ENCODE assay signal across 19 cellular contexts in the genomic region with DNA sequence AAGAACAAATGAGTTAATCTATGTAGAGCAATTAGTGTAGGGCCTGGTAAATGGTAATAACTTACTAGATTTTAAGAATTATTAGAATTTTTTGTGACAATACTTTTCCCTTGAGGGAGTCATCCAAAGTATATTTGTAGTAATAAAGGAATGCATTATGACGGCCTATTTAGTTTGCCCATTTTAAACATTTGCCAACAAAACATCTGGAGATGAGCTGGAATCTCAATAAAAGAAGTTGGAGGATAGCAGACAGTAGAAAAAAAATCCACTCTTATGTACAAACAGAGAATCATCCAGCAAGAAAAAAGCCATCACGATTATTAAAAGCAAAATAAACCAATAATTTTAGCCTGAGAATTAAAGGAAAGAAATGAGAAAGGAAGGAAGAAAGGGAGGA.
DNase-seq lines count a peak whose midpoint lies in the region; ATAC-seq and TF ChIP-seq lines count a peak whose summit lies in the region.
"Had no signal": no experiment of that assay in that cellular context is flagged by ENCODE, and none has a peak within 500 bp of the region (broad histone marks: within the 10 kb centered on the region; RNA-seq: fewer than 3 reads in every experiment).

No MANE protein-coding gene starts in this region.

- no peak overlapping the region for H3K4me2 ChIP-seq in IMR-90 (ENCODE audit: low read depth, low read length)
- H3K4me2 ChIP-seq: A549 had no signal

- H3K56ac ChIP-seq in IMR-90 (ENCODE audit: extremely low read depth, insufficient read depth, low read length), result no peak overlapping the region

- peak overlapping the region; percentile 38 for H3K27ac Mint-ChIP-seq in T-helper 1 cell treated with Interleukin-12 subunit alpha and Interleukin-12 subunit beta and Interleukin-4 antibody, amounts not matched to agents 30 μg/mL and 1 μg/mL, for 36 hours
- no peak overlapping the region for H3K27ac Mint-ChIP-seq in nephron progenitor cell
- H3K27ac Mint-ChIP-seq: CD4-positive, CD25-positive, alpha-beta regulatory T cell had no signal

- no peak overlapping the region for H2BK5ac ChIP-seq in IMR-90 (ENCODE audit: low read depth, low read length, poor library complexity, severe bottlenecking)

- no peak overlapping the region for H3K27ac ChIP-seq in IMR-90 (ENCODE audit: insufficient read depth, low read length)
- H3K27ac ChIP-seq: 22Rv1, A549 had no signal

- H4K20me1 ChIP-seq in IMR-90 (ENCODE audit: insufficient read depth, low read length), result no peaks in the 10 kb centered on the region

- WGBS in IMR-90 (ENCODE audit: extremely low coverage in 2 of 2, insufficient read length in 1 of 2), 2 experiments, result no CpG with 5 or more reads among the region's 2 CpGs

- H3K4ac ChIP-seq in IMR-90 (ENCODE audit: low read depth, low read length), result no peak overlapping the region

- no peak overlapping the region for H2BK20ac ChIP-seq in IMR-90 (ENCODE audit: low read depth, low read length)

- no peak overlapping the region for H3K4me3 Mint-ChIP-seq in T-helper 1 cell treated with Interleukin-12 subunit alpha and Interleukin-12 subunit beta and Interleukin-4 antibody, amounts not matched to agents 30 μg/mL and 1 μg/mL, for 36 hours
- no peak overlapping the region for H3K4me3 Mint-ChIP-seq in nephron progenitor cell
- H3K4me3 Mint-ChIP-seq: CD4-positive, CD25-positive, alpha-beta regulatory T cell had no signal

- H3K4me1 Mint-ChIP-seq in T-helper 1 cell treated with Interleukin-12 subunit alpha and Interleukin-12 subunit beta and Interleukin-4 antibody, amounts not matched to agents 30 μg/mL and 1 μg/mL, for 36 hours (ENCODE audit: low read depth), result no peaks in the 10 kb centered on the region
- H3K4me1 Mint-ChIP-seq in nephron progenitor cell, result no peaks in the 10 kb centered on the region
- H3K4me1 Mint-ChIP-seq: CD4-positive, CD25-positive, alpha-beta regulatory T cell had no signal

- no peaks in the 10 kb centered on the region for H3K79me1 ChIP-seq in IMR-90 (ENCODE audit: low read depth in 1 of 2, low read length in 2 of 2)

- in situ Hi-C loops in IMR-90 (cut with MboI; ENCODE audit: low sequenced_read_pairs), result no loop called here

- ATAC-seq in IMR-90 (ENCODE audit: low read depth), result no peak
- ATAC-seq: A549, HepG2 had no signal

- H3K36me3 Mint-ChIP-seq in T-helper 1 cell treated with Interleukin-12 subunit alpha and Interleukin-12 subunit beta and Interleukin-4 antibody, amounts not matched to agents 30 μg/mL and 1 μg/mL, for 36 hours (ENCODE audit: low read depth), result no peaks in the 10 kb centered on the region
- no peaks in the 10 kb centered on the region for H3K36me3 Mint-ChIP-seq in nephron progenitor cell (ENCODE audit: low read depth)
- H3K36me3 Mint-ChIP-seq: CD4-positive, CD25-positive, alpha-beta regulatory T cell had no signal

- no peak overlapping the region for H4K91ac ChIP-seq in IMR-90 (ENCODE audit: insufficient read depth, low read depth, low read length)

- H3K14ac ChIP-seq in IMR-90 (replicated peaks; ENCODE audit: low read depth, low read length), result no peak overlapping the region

- no peak overlapping the region for H2AK9ac ChIP-seq in IMR-90 (replicated peaks; ENCODE audit: low read depth, low read length, poor library complexity)

- no peak overlapping the region for H2AK5ac ChIP-seq in IMR-90 (ENCODE audit: low read depth, low read length)

- dilution Hi-C loops in IMR-90 (cut with HindIII; ENCODE audit: low sequenced_read_pairs, unreplicated experiment), result no loop called here

- no peak overlapping the region for H4K8ac ChIP-seq in IMR-90 (ENCODE audit: low read depth in 2 of 2, low read length in 2 of 2)

- peaks cover 1% of the 10 kb centered on the region; the same call in 1 of the 2 replicates for H3K4me1 ChIP-seq in IMR-90 (ENCODE audit: control insufficient read depth, insufficient read depth, low read length)
- H3K4me1 ChIP-seq: A549, BE2C had no signal

- no peaks in the 10 kb centered on the region for H3K9me3 ChIP-seq in IMR-90 (ENCODE audit: control insufficient read depth, insufficient read depth, low read length)
- H3K9me3 ChIP-seq: A549, BE2C, Caco-2 had no signal

- H2BK120ac ChIP-seq in IMR-90 (ENCODE audit: low read depth, low read length), result no peak overlapping the region

- no peak overlapping the region; the same call in 1 of the 2 replicates for H4K5ac ChIP-seq in IMR-90 (ENCODE audit: low read depth, low read length)

- no peak for TF ChIP-seq POLR2A in IMR-90 (IDR thresholded peaks at IDR 0.05; ENCODE audit: low read depth, low read length)

- TF ChIP-seq CTCF in IMR-90 (conservative IDR thresholded peaks at IDR 0.05; ENCODE audit: low read depth, low read length) (no peak), fibroblast of mammary gland (conservative IDR thresholded peaks at IDR 0.05; ENCODE audit: control insufficient read depth, insufficient read depth, low read depth, low read length) (no peak), nephron progenitor cell (IDR thresholded peaks at IDR 0.05) (no peak)

- no peak overlapping the region for H3K9ac ChIP-seq in IMR-90 (ENCODE audit: low read depth, low read length)

- no peaks in the 10 kb centered on the region for H3K36me3 ChIP-seq in IMR-90 (ENCODE audit: control insufficient read depth, insufficient read depth, low read length)
- H3K36me3 ChIP-seq: BE2C had no signal

- no peaks in the 10 kb centered on the region for H3K27me3 Mint-ChIP-seq in T-helper 1 cell treated with Interleukin-12 subunit alpha and Interleukin-12 subunit beta and Interleukin-4 antibody, amounts not matched to agents 30 μg/mL and 1 μg/mL, for 36 hours (ENCODE audit: low read depth)
- H3K27me3 Mint-ChIP-seq in nephron progenitor cell (ENCODE audit: low read depth, poor library complexity), result no peaks in the 10 kb centered on the region
- H3K27me3 Mint-ChIP-seq: CD4-positive, CD25-positive, alpha-beta regulatory T cell had no signal

- no peaks in the 10 kb centered on the region for H3K9me1 ChIP-seq in IMR-90 (ENCODE audit: insufficient read depth, low read length)

- no peak overlapping the region for H3K23ac ChIP-seq in IMR-90 (ENCODE audit: low read depth, low read length)

- DNase-seq in T-helper 1 cell (no peak), IMR-90 (no peak), fibroblast of mammary gland (ENCODE audit: low read depth) (peak; percentile 21), nephron progenitor cell (no peak), Kasumi-1 (lab: John Stamatoyannopoulos, UW) (no peak), NCI-H345 treated with DMSO at 0.1 percent for 48 hours (lab: John Stamatoyannopoulos, UW; ENCODE audit: unreplicated experiment) (no peak)
- DNase-seq: BE2C; C1 segment of cervical spinal cord; Caco-2; CD4-positive, CD25-positive, alpha-beta regulatory T cell; DMS79; GDM1; GOT3; H7; KG1 had no signal

- no TSS peak for BruUV-seq in IMR-90 (replicated peaks; lab: Mats Ljungman, UMichigan)

- no peaks in the 10 kb centered on the region for H3K27me3 ChIP-seq in IMR-90 (ENCODE audit: control insufficient read depth, insufficient read depth, low read length)
- H3K27me3 ChIP-seq: BE2C had no signal

- TF ChIP-seq RAD21 in IMR-90 (IDR thresholded peaks at IDR 0.05; ENCODE audit: low read length), result no peak

- POLR2A ChIA-PET in IMR-90 (lab: Charles Lee; ENCODE audit: unreplicated experiment), result no interaction called here

- CTCF ChIA-PET in IMR-90 (lab: Yijun Ruan, JAX), result no interaction called here

- H3K18ac ChIP-seq in IMR-90 (ENCODE audit: low read depth, low read length), result peak overlapping the region; percentile 68; the same call in 1 of the 2 replicates

- H2BK15ac ChIP-seq in IMR-90 (ENCODE audit: low read depth, low read length), result no peak overlapping the region

- H3K4me3 ChIP-seq in IMR-90 (ENCODE audit: insufficient read depth, low read depth, low read length) (no peak overlapping the region), fibroblast of mammary gland (ENCODE audit: control insufficient read depth, low read depth, low read length) (no peak overlapping the region)
- H3K4me3 ChIP-seq: A549 had no signal

- intact Hi-C loops in IMR-90 (cut with micrococcal nuclease), result no loop called here

- H3K9me3 Mint-ChIP-seq in T-helper 1 cell treated with Interleukin-12 subunit alpha and Interleukin-12 subunit beta and Interleukin-4 antibody, amounts not matched to agents 30 μg/mL and 1 μg/mL, for 36 hours, result peaks cover 4% of the 10 kb centered on the region
- no peaks in the 10 kb centered on the region for H3K9me3 Mint-ChIP-seq in nephron progenitor cell

- H2AFZ ChIP-seq in IMR-90 (replicated peaks; ENCODE audit: low read length, poor library complexity), result no peak overlapping the region

TF ChIP-seq in IMR-90, 13 proteins besides CTCF, POLR2A, EP300 and RAD21 (continues in another document):
- TF ChIP-seq MAZ (IDR thresholded peaks at IDR 0.05; ENCODE audit: borderline replicate concordance, low read depth, low read length), result no peak
- TF ChIP-seq CEBPB (IDR thresholded peaks at IDR 0.05; ENCODE audit: low read depth, low read length), result no peak
- no peak for TF ChIP-seq MXI1 (IDR thresholded peaks at IDR 0.05; ENCODE audit: borderline replicate concordance, low read depth, low read length)
- no peak for TF ChIP-seq NFE2L2 (IDR thresholded peaks at IDR 0.05; ENCODE audit: low read depth, low read length)
- no peak for TF ChIP-seq MAFK (IDR thresholded peaks at IDR 0.05; ENCODE audit: low read depth, low read length)
- TF ChIP-seq, protein P1, sequence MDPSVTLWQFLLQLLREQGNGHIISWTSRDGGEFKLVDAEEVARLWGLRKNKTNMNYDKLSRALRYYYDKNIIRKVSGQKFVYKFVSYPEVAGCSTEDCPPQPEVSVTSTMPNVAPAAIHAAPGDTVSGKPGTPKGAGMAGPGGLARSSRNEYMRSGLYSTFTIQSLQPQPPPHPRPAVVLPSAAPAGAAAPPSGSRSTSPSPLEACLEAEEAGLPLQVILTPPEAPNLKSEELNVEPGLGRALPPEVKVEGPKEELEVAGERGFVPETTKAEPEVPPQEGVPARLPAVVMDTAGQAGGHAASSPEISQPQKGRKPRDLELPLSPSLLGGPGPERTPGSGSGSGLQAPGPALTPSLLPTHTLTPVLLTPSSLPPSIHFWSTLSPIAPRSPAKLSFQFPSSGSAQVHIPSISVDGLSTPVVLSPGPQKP (IDR thresholded peaks at IDR 0.05; ENCODE audit: borderline replicate concordance, low read depth, low read length), result no peak
- TF ChIP-seq RCOR1 (IDR thresholded peaks at IDR 0.05; ENCODE audit: insufficient replicate concordance, low read length), result no peak
- TF ChIP-seq FOS (IDR thresholded peaks at IDR 0.05; ENCODE audit: low read depth, low read length), result no peak
- no peak for TF ChIP-seq RFX5 (IDR thresholded peaks at IDR 0.05; ENCODE audit: low read depth, low read length)
- TF ChIP-seq, protein P2, sequence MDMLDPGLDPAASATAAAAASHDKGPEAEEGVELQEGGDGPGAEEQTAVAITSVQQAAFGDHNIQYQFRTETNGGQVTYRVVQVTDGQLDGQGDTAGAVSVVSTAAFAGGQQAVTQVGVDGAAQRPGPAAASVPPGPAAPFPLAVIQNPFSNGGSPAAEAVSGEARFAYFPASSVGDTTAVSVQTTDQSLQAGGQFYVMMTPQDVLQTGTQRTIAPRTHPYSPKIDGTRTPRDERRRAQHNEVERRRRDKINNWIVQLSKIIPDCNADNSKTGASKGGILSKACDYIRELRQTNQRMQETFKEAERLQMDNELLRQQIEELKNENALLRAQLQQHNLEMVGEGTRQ (IDR thresholded peaks at IDR 0.05; ENCODE audit: low read depth, low read length), result no peak
- TF ChIP-seq SMC3 (IDR thresholded peaks at IDR 0.05; ENCODE audit: low read depth, low read length), result no peak
